ENCODE assay signal across 8 cellular contexts in the genomic region with DNA sequence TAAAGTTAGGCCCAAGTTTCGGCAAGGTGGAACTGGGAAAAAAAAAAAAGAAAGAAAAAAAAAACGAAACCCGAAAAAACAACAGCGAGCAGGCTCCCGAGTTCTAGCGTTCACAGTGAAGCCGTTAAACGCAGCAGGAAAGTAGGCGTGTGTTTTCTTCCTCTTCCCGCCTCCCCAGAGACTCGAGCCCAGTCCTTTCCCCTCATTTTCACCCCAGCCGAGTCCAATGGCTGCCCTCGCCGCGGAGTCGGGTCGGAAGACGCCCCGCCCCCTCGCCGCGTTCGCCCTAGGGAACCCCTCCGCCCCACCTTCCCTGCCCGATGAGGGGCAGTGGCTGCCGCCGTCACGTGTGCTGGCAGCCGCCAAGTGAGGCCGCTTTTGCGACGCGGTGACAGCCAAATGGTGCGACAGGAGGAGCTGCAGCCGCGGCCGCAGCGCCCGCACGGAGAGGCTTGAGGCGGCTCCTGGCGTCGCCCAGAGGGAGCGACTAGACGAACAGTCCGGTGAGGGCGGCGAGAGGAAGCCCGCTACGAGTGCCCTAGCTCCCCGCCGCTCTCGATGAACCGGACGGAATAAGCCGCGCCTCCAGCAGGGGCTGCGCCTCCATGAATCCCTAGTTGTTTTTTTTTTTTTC. TPM values are rescaled to one million over a fixed set of nuclear protein-coding genes. Genes with fewer than 3 reads are reported as not detected.
DNase-seq lines count a peak whose midpoint lies in the region; ATAC-seq and TF ChIP-seq lines count a peak whose summit lies in the region.

A gene (plus strand): TSS at position 426 of the 634 bp plus-strand sequence. CDS start 308 bp downstream, outside the sequence.

- H3K27me3 Mint-ChIP-seq in T-helper 17 cell = no peaks in the 10 kb centered on the region
- no peaks in the 10 kb centered on the region for H3K27me3 Mint-ChIP-seq in progenitor cell of endocrine pancreas

- DNase-seq in NCI-H1694 treated with DMSO at 0.1 percent for 48 hours (lab: John Stamatoyannopoulos, UW) = peak; percentile 96
- peak; percentile 95 to 97 (median 97) for DNase-seq in T-helper 17 cell
- peak; percentile 68 to 97 (median 92) for DNase-seq in amygdala (lab: John Stamatoyannopoulos, UW)
- DNase-seq in left cardiac atrium = peak; percentile 98
- DNase-seq in progenitor cell of endocrine pancreas (ENCODE audit: low spot score, unreplicated experiment) = peak; percentile 94
- DNase-seq in ureter (ENCODE audit: low spot score) = peak; percentile 97

- H3K9me3 Mint-ChIP-seq in progenitor cell of endocrine pancreas (ENCODE audit: low read depth) = no peaks in the 10 kb centered on the region

- intact Hi-C loops in left cardiac atrium (cut with DNase I) = no loop called here

- H3K9me3 ChIP-seq in T-helper 17 cell (ENCODE audit: control insufficient read depth, low read length, poor library complexity, severe bottlenecking) = no peaks in the 10 kb centered on the region

- H3K4me3 Mint-ChIP-seq in T-helper 17 cell = peak within 1 kb of the TSS; percentile 98
- peak within 1 kb of the TSS; percentile 89 for H3K4me3 Mint-ChIP-seq in progenitor cell of endocrine pancreas (ENCODE audit: low read depth)

- H3K4me1 Mint-ChIP-seq in T-helper 17 cell (peaks cover 14% of the 10 kb centered on the region), progenitor cell of endocrine pancreas (ENCODE audit: low read depth) (peaks cover 16% of the 10 kb centered on the region)

- ATAC-seq in GM18498 (IDR thresholded peaks at IDR 0.05; ENCODE audit: unreplicated experiment) (peak; percentile 92), HG02938 (IDR thresholded peaks at IDR 0.05; ENCODE audit: unreplicated experiment) (peak; percentile 85), T-helper 17 cell (peak; percentile 93), left cardiac atrium (peak; percentile 99)

- H3K36me3 Mint-ChIP-seq in T-helper 17 cell (ENCODE audit: low read depth) (peaks cover 3% of the 10 kb centered on the region), progenitor cell of endocrine pancreas (ENCODE audit: insufficient read depth) (peaks cover 2% of the 10 kb centered on the region)

- peak; percentile 21 for TF ChIP-seq CTCF in progenitor cell of endocrine pancreas (IDR thresholded peaks at IDR 0.05; ENCODE audit: unreplicated experiment)

- peak within 1 kb of the TSS; percentile 98 for H3K27ac Mint-ChIP-seq in T-helper 17 cell
- peak within 1 kb of the TSS; percentile 100 for H3K27ac Mint-ChIP-seq in progenitor cell of endocrine pancreas

RNA-seq across cellular contexts. Expression of the gene that starts here (rescaled TPM):
- total RNA-seq in T-helper 17 cell (10 to 100 TPM; 35.0 to 42.6 TPM), left cardiac atrium (10 to 100 TPM; 31.6 to 36.0 TPM), progenitor cell of endocrine pancreas (67.8 and 72.8 TPM in 2 replicates), ureter (95.4 TPM)

Comparison
In these comparisons a context has a peak if more than half of its experiments do, and no peak if none do; other contexts are left out.
1. Peak in every context shown above with its lines: DNase-seq and ATAC-seq.